In genomic region chr2:68561372-68561771, GRCh38 we compare ENCODE assay signal across 23 cellular contexts.
DNase-seq lines count a peak whose midpoint lies in the region; ATAC-seq, FAIRE-seq and TF ChIP-seq lines count a peak whose summit lies in the region.
"Had no signal": no experiment of that assay in that cellular context is flagged by ENCODE, and none has a peak within 500 bp of the region (broad histone marks: within the 10 kb centered on the region; RNA-seq: fewer than 3 reads in every experiment).

No MANE protein-coding gene starts in this region.

- H3K9ac ChIP-seq in GM23248, result no peak overlapping the region
- H3K9ac ChIP-seq: BLaER1 treated with 17β-estradiol and CSF1 and Interleukin-3, amounts not matched to agents 10 nM and 100 nM; KMS-11 had no signal

- H3K4me2 ChIP-seq in GM23248 (ENCODE audit: unreplicated experiment), result no peak overlapping the region
- H3K4me2 ChIP-seq: BLaER1 treated with 17β-estradiol and CSF1 and Interleukin-3, amounts not matched to agents 10 nM and 100 nM; KMS-11 had no signal

- peak; percentile 33 for DNase-seq in A673 (ENCODE audit: low spot score)
- DNase-seq in HTR-8/SVneo (ENCODE audit: insufficient read length, low spot score), result no peak
- DNase-seq in bronchial epithelial cell (ENCODE audit: low read depth), result peak; percentile 79
- peak in 1 of 2 donors; percentile 26 for DNase-seq in foreskin keratinocyte
- DNase-seq in GM23248, result no peak
- DNase-seq in NCI-H1092 (lab: John Stamatoyannopoulos, UW), result no peak
- DNase-seq: AML-193; CD4-positive, alpha-beta T cell; H7; IMR-90; NCI-H1092 treated with DMSO at 0.1 percent for 48 hours; NCI-H1436; NCI-H1930; NCI-H446; NCI-H526; NCI-H82; RPMI8226; SHP77 treated with DMSO at 0.1 percent for 48 hours had no signal

- no peak overlapping the region for H3K27ac ChIP-seq in A673 (ENCODE audit: low read depth, low read length, poor library complexity, severe bottlenecking)
- no peak overlapping the region for H3K27ac ChIP-seq in foreskin keratinocyte
- H3K27ac ChIP-seq in GM23248, result no peak overlapping the region
- H3K27ac ChIP-seq: BLaER1 treated with 17β-estradiol and CSF1 and Interleukin-3, amounts not matched to agents 10 nM and 100 nM; KMS-11 had no signal

- H2AFZ ChIP-seq in GM23248, result no peak overlapping the region

- FAIRE-seq in HTR-8/SVneo (lab: Jason Lieb, UNC) (peak; percentile 55), bronchial epithelial cell (lab: Jason Lieb, UNC) (no peak)
- FAIRE-seq: D721Med, GM18507 had no signal

- in situ Hi-C loops in GM23248 (cut with MboI), result no loop called here

- H3K4me1 ChIP-seq in A673 (ENCODE audit: insufficient read depth, low read length, poor library complexity, severe bottlenecking) (peaks cover 13% of the 10 kb centered on the region), foreskin keratinocyte (peaks cover 21% of the 10 kb centered on the region), GM23248 (ENCODE audit: insufficient read depth) (no peaks in the 10 kb centered on the region)
- H3K4me1 ChIP-seq: BLaER1 treated with 17β-estradiol and CSF1 and Interleukin-3, amounts not matched to agents 10 nM and 100 nM had no signal

- CTCF ChIA-PET in A673 (lab: Charles Lee), result no interaction called here

- POLR2A ChIA-PET in A673 (lab: Charles Lee; ENCODE audit: low non-redundant PET), result no interaction called here

- no TSS peak for BruUV-seq in A673 (replicated peaks; lab: Mats Ljungman, UMichigan)

- H4K20me1 ChIP-seq in GM23248 (ENCODE audit: insufficient read depth), result no peaks in the 10 kb centered on the region
- H4K20me1 ChIP-seq: BLaER1 treated with 17β-estradiol and CSF1 and Interleukin-3, amounts not matched to agents 10 nM and 100 nM had no signal

- H3K9me2 ChIP-seq in GM23248 (ENCODE audit: insufficient read depth), result peaks cover 3% of the 10 kb centered on the region; the same call in 1 of the 2 replicates

- H3K9me3 ChIP-seq in A673 (ENCODE audit: low read depth, low read length, poor library complexity, severe bottlenecking) (no peaks in the 10 kb centered on the region), GM23248 (ENCODE audit: low read depth) (no peaks in the 10 kb centered on the region)
- H3K9me3 ChIP-seq: BLaER1 treated with 17β-estradiol and CSF1 and Interleukin-3, amounts not matched to agents 10 nM and 100 nM had no signal

- 75 to 77% methylated on average over 3 of the region's 3 CpGs for WGBS in GM23248 (ENCODE audit: low coverage in 1 of 2, low lambda C conversion rate in 2 of 2, missing lambda C conversion rate in 2 of 2), 2 experiments

- ATAC-seq in foreskin keratinocyte, result peak; percentile 14
- ATAC-seq in GM18517 (IDR thresholded peaks at IDR 0.05; ENCODE audit: unreplicated experiment), result no peak

- TF ChIP-seq CTCF in A673 (conservative IDR thresholded peaks at IDR 0.05; ENCODE audit: low read depth, low read length), result no peak
- no peak for TF ChIP-seq CTCF in bronchial epithelial cell (IDR thresholded peaks at IDR 0.05; ENCODE audit: insufficient read depth, low read length, severe bottlenecking)
- TF ChIP-seq CTCF in foreskin keratinocyte (conservative IDR thresholded peaks at IDR 0.05), result no peak

- 0 out of 2 replicates have a peak, but pooled peaks cover 3% of the 10 kb centered on the region for H3F3A ChIP-seq in GM23248 (ENCODE audit: insufficient read depth)

- H3K36me3 ChIP-seq in A673 (ENCODE audit: insufficient read depth, low read length, poor library complexity, severe bottlenecking), result no peaks in the 10 kb centered on the region
- no peaks in the 10 kb centered on the region for H3K36me3 ChIP-seq in bronchial epithelial cell (ENCODE audit: control insufficient read depth, insufficient read depth, low read length)
- H3K36me3 ChIP-seq in GM23248 (ENCODE audit: low read depth), result no peaks in the 10 kb centered on the region
- H3K36me3 ChIP-seq: BLaER1 treated with 17β-estradiol and CSF1 and Interleukin-3, amounts not matched to agents 10 nM and 100 nM had no signal

- H3K4me3 ChIP-seq in A673 (ENCODE audit: low read depth, low read length, poor library complexity, severe bottlenecking) (no peak overlapping the region), bronchial epithelial cell (ENCODE audit: low read depth, low read length) (no peak overlapping the region), GM23248 (no peak overlapping the region)
- H3K4me3 ChIP-seq: BLaER1 treated with 17β-estradiol and CSF1 and Interleukin-3, amounts not matched to agents 10 nM and 100 nM had no signal

- intact Hi-C loops in A673 (cut with micrococcal nuclease; ENCODE audit: unreplicated experiment), result no loop called here

- H3K27me3 ChIP-seq in A673 (replicated peaks; ENCODE audit: insufficient read depth, low read depth, low read length, poor library complexity), result no peaks in the 10 kb centered on the region
- H3K27me3 ChIP-seq in bronchial epithelial cell (ENCODE audit: control insufficient read depth, insufficient read depth, low read length), result no peaks in the 10 kb centered on the region
- H3K27me3 ChIP-seq in foreskin keratinocyte, result no peaks in the 10 kb centered on the region
- H3K27me3 ChIP-seq in GM23248 (replicated peaks; ENCODE audit: insufficient read depth), result no peaks in the 10 kb centered on the region
- H3K27me3 ChIP-seq: BLaER1 treated with 17β-estradiol and CSF1 and Interleukin-3, amounts not matched to agents 10 nM and 100 nM had no signal

- no peaks in the 10 kb centered on the region for H3K79me2 ChIP-seq in GM23248 (ENCODE audit: insufficient read depth)

Comparison
In these comparisons a context has a peak if more than half of its experiments do, and no peak if none do; other contexts are left out.
1. DNase-seq: peak in A673 (single experiment) and bronchial epithelial cell (single experiment); none in HTR-8/SVneo (single experiment), GM23248 (single experiment) and NCI-H1092 (single experiment).